Comparison of ENCODE assay signal across 8 cellular contexts in genomic region chr19:46601318-46602224, GRCh38. TPM values are rescaled to one million over a fixed set of nuclear protein-coding genes. Genes with fewer than 3 reads are reported as not detected.
DNase-seq lines count a peak whose midpoint lies in the region; TF ChIP-seq lines count a peak whose summit lies in the region.

CALM3 (plus strand) TSS chr19:46601330; CDS start chr19:46601435, 105 bp downstream.

- POLR2A ChIA-PET in activated CD4-positive, alpha-beta T cell treated with anti-CD3 and anti-CD28 coated beads, Interleukin-2, amount 10 ng/mL, durations not matched to agents 7 days and 5 days (lab: Charles Lee), result interaction anchor here (1.1 to 4.0 kb wide), 3 partner anchors 10 to 78 kb away, joined by 3 to 26 read pairs (median 4); no protein-coding TSS in a partner anchor

- no peak for TF ChIP-seq EP300 in esophagus muscularis mucosa (IDR thresholded peaks at IDR 0.05)

- H3K36me3 ChIP-seq in esophagus muscularis mucosa, result peaks cover 0 to 13% (median 9%) of the 10 kb centered on the region in 4 donors

- peaks cover 41 to 53% (median 51%) of the 10 kb centered on the region in 4 donors for H3K4me1 ChIP-seq in esophagus muscularis mucosa

- WGBS in esophagus muscularis mucosa, result under 1% methylated on average over 16 of the region's 51 CpGs

- H3K9me3 Mint-ChIP-seq in activated CD4-positive, alpha-beta T cell treated with anti-CD3 and anti-CD28 coated beads, Interleukin-2, amount 10 ng/mL, durations not matched to agents 7 days and 5 days, result peaks cover 10% of the 10 kb centered on the region
- peaks cover 18% of the 10 kb centered on the region for H3K9me3 Mint-ChIP-seq in nephron

- DNase-seq in activated CD4-positive, alpha-beta T cell treated with anti-CD3 and anti-CD28 coated beads, Interleukin-2, amount 10 ng/mL, durations not matched to agents 7 days and 5 days, result no peak
- DNase-seq in activated CD4-positive, alpha-beta T cell treated with anti-CD3 and anti-CD28 coated beads, Interleukin-2, amount 50 U/mL, for 4 hours, result no peak
- DNase-seq in SK-N-DZ (ENCODE audit: low spot score) (peak; percentile 15), esophagus muscularis mucosa (ENCODE audit: extremely low spot score) (peak; percentile 89), COR-L47 (lab: John Stamatoyannopoulos, UW) (no peak), HuH-7 (ENCODE audit: low spot score) (no peak), NCI-H2196 treated with DMSO at 0.1 percent for 48 hours (lab: John Stamatoyannopoulos, UW; ENCODE audit: unreplicated experiment) (no peak)

- TF ChIP-seq CTCF in esophagus muscularis mucosa (IDR thresholded peaks at IDR 0.05) (no peak), nephron (IDR thresholded peaks at IDR 0.05; ENCODE audit: unreplicated experiment in 3 of 3) (no peak)

- peak; percentile 43 for TF ChIP-seq POLR2A in esophagus muscularis mucosa (IDR thresholded peaks at IDR 0.05; ENCODE audit: low read depth)

- CTCF ChIA-PET in activated CD4-positive, alpha-beta T cell treated with anti-CD3 and anti-CD28 coated beads, Interleukin-2, amount 10 ng/mL, durations not matched to agents 7 days and 5 days (lab: Charles Lee), result interaction anchor here (0.6 to 5.3 kb wide), 14 partner anchors 8 to 600 kb away, joined by 3 to 30 read pairs (median 4); partner anchors contain the start of gene DACT3

- H3K4me3 ChIP-seq in esophagus muscularis mucosa, result peak within 1 kb of the TSS; percentile 85 to 100 (median 93)

- intact Hi-C loops in esophagus muscularis mucosa (cut with DNase I), result no loop called here

- peaks cover 35% of the 10 kb centered on the region for H3K4me1 Mint-ChIP-seq in activated CD4-positive, alpha-beta T cell treated with anti-CD3 and anti-CD28 coated beads, Interleukin-2, amount 10 ng/mL, durations not matched to agents 7 days and 5 days
- peaks cover 25% of the 10 kb centered on the region for H3K4me1 Mint-ChIP-seq in nephron

- H3K9me3 ChIP-seq in esophagus muscularis mucosa, result peaks cover 0 to 6% (median 0%) of the 10 kb centered on the region in 4 donors

- H3K27ac ChIP-seq in esophagus muscularis mucosa (replicated peaks in 1 of 4), result peak within 1 kb of the TSS; percentile 96 to 98 (median 96)

- H3K27me3 Mint-ChIP-seq in activated CD4-positive, alpha-beta T cell treated with anti-CD3 and anti-CD28 coated beads, Interleukin-2, amount 10 ng/mL, durations not matched to agents 7 days and 5 days, result peaks cover 5% of the 10 kb centered on the region
- H3K27me3 Mint-ChIP-seq in nephron (ENCODE audit: low read depth), result peaks cover 4% of the 10 kb centered on the region

- peaks cover 41% of the 10 kb centered on the region for H3K36me3 Mint-ChIP-seq in activated CD4-positive, alpha-beta T cell treated with anti-CD3 and anti-CD28 coated beads, Interleukin-2, amount 10 ng/mL, durations not matched to agents 7 days and 5 days (ENCODE audit: low read depth)
- peaks cover 5% of the 10 kb centered on the region for H3K36me3 Mint-ChIP-seq in nephron (ENCODE audit: low read depth)

- H3K27me3 ChIP-seq in esophagus muscularis mucosa, result no peaks in the 10 kb centered on the region

- H3K4me3 Mint-ChIP-seq in activated CD4-positive, alpha-beta T cell treated with anti-CD3 and anti-CD28 coated beads, Interleukin-2, amount 10 ng/mL, durations not matched to agents 7 days and 5 days, result peak within 1 kb of the TSS; percentile 95
- H3K4me3 Mint-ChIP-seq in nephron, result peak within 1 kb of the TSS; percentile 95 to 99 (median 97)

- peak within 1 kb of the TSS; percentile 100 for H3K27ac Mint-ChIP-seq in activated CD4-positive, alpha-beta T cell treated with anti-CD3 and anti-CD28 coated beads, Interleukin-2, amount 10 ng/mL, durations not matched to agents 7 days and 5 days
- peak within 1 kb of the TSS; percentile 100 for H3K27ac Mint-ChIP-seq in nephron

RNA-seq across cellular contexts. Expression of gene CALM3, which starts in this region (rescaled TPM):
- 100 to 1,000 TPM; 700 to 784 TPM for total RNA-seq in activated CD4-positive, alpha-beta T cell treated with anti-CD3 and anti-CD28 coated beads, Interleukin-2, amount 10 ng/mL, durations not matched to agents 7 days and 5 days
- polyA plus RNA-seq in SK-N-DZ (2014; cell fraction: cytosol; rRNA removed), result 185 and 254 TPM in 2 replicates
- 86.7 and 103 TPM in 2 replicates for polyA plus RNA-seq in SK-N-DZ (2014; cell fraction: nucleus; rRNA removed)
- 100 to 1,000 TPM; 114 to 155 (median 129) TPM for total RNA-seq in esophagus muscularis mucosa

Comparison
In these comparisons a context has a peak if more than half of its experiments do, and no peak if none do; other contexts are left out.
1. RNA of gene CALM3 (total RNA-seq): 700 to 784 TPM in activated CD4-positive, alpha-beta T cell treated with anti-CD3 and anti-CD28 coated beads, Interleukin-2, amount 10 ng/mL, durations not matched to agents 7 days and 5 days; 114 to 155 TPM in esophagus muscularis mucosa; every median in the first group is over 4 times any median in the second.
2. DNase-seq: peak in SK-N-DZ (single experiment) and esophagus muscularis mucosa (single experiment); none in activated CD4-positive, alpha-beta T cell treated with anti-CD3 and anti-CD28 coated beads, Interleukin-2, amount 10 ng/mL, durations not matched to agents 7 days and 5 days (single experiment), activated CD4-positive, alpha-beta T cell treated with anti-CD3 and anti-CD28 coated beads, Interleukin-2, amount 50 U/mL, for 4 hours (0 of 2), COR-L47 (single experiment), HuH-7 (single experiment) and NCI-H2196 treated with DMSO at 0.1 percent for 48 hours (single experiment).